8 cellular contexts compared by ENCODE assay signal in the genomic region with DNA sequence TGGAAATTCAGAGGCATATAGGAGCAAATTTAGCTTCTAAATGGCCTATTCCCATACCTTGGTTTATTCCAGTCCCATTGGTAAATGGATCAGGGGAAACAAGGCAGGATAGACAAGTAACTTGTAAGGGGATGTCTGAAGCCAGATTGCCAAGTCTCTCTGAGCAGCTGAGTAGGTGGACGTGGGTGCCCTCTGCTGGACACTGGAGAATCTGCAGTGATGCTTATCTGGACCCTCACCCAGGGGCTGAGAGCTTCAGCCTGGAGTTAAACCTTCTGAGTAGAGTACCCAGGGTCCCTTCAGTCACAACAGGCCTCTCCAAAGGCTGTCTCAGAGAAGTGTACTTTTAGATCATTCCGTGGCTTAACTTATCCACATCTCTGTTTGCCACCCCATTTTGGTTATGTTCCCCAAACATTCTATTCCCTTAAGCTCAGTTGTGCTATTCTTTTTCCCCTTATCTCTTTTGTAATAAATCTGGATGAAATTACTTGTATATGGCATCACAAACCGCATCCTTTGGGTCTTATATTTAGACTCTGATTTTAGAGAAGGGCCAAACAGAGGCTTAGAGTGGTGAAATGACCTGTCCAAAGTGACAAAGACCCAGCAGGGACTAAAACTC.
DNase-seq lines count a peak whose midpoint lies in the region; ATAC-seq and TF ChIP-seq lines count a peak whose summit lies in the region.

No MANE protein-coding gene starts in this region.

- H4K20me1 ChIP-seq in DOHH2 (ENCODE audit: control insufficient read depth, insufficient read depth, low read depth, low read length) (no peaks in the 10 kb centered on the region), KMS-11 (ENCODE audit: insufficient read depth) (no peaks in the 10 kb centered on the region)

- H3K4me1 ChIP-seq in DOHH2 (ENCODE audit: control insufficient read depth, low read length), result peaks cover 11% of the 10 kb centered on the region
- no peaks in the 10 kb centered on the region for H3K4me1 ChIP-seq in KMS-11 (ENCODE audit: low read depth, poor library complexity, severe bottlenecking)
- peaks cover 0 to 3% (median 0%) of the 10 kb centered on the region in 12 donors for H3K4me1 ChIP-seq in heart left ventricle

- H3K27ac ChIP-seq in DOHH2 (ENCODE audit: low read depth, low read length), result no peak overlapping the region
- no peak overlapping the region for H3K27ac ChIP-seq in KMS-11
- H3K27ac ChIP-seq in heart left ventricle, result no peak overlapping the region

- TF ChIP-seq POLR2A in heart left ventricle (IDR thresholded peaks at IDR 0.05), result no peak

- H3K9ac ChIP-seq in KMS-11, result no peak overlapping the region

- intact Hi-C loops in heart left ventricle (cut with DNase I), result loop anchor here in 9 of 10 donors (1.0 to 10.0 kb wide), 9 partner anchors 204 to 364 kb away; no protein-coding TSS in a partner anchor

- H3K4me2 ChIP-seq in DOHH2 (ENCODE audit: low read length), result no peak overlapping the region
- H3K4me2 ChIP-seq in KMS-11, result no peak overlapping the region

- H3K27me3 ChIP-seq in DOHH2 (ENCODE audit: control insufficient read depth, low read length), result peaks cover 6% of the 10 kb centered on the region
- H3K27me3 ChIP-seq in KMS-11 (ENCODE audit: insufficient read depth, low read depth), result no peaks in the 10 kb centered on the region
- H3K27me3 ChIP-seq in heart left ventricle, result no peaks in the 10 kb centered on the region

- H3K36me3 Mint-ChIP-seq in activated naive CD8-positive, alpha-beta T cell treated with anti-CD3 and anti-CD28 coated beads for 36 hours, result no peaks in the 10 kb centered on the region

- H3K9me3 Mint-ChIP-seq in activated naive CD8-positive, alpha-beta T cell treated with anti-CD3 and anti-CD28 coated beads for 36 hours, result no peaks in the 10 kb centered on the region

- ATAC-seq in GM21529 (IDR thresholded peaks at IDR 0.05; ENCODE audit: unreplicated experiment), result peak; percentile 86
- ATAC-seq in heart left ventricle, result peak in 3 of 4 donors; percentile 68 to 78 (median 73)

- no peak overlapping the region for H3K4me3 Mint-ChIP-seq in activated naive CD8-positive, alpha-beta T cell treated with anti-CD3 and anti-CD28 coated beads for 36 hours

- H3K4me1 Mint-ChIP-seq in activated naive CD8-positive, alpha-beta T cell treated with anti-CD3 and anti-CD28 coated beads for 36 hours, result no peaks in the 10 kb centered on the region

- H3K36me3 ChIP-seq in DOHH2 (ENCODE audit: control insufficient read depth, low read length) (no peaks in the 10 kb centered on the region), KMS-11 (ENCODE audit: insufficient read depth) (no peaks in the 10 kb centered on the region), heart left ventricle (no peaks in the 10 kb centered on the region)

- H3K27ac Mint-ChIP-seq in activated naive CD8-positive, alpha-beta T cell treated with anti-CD3 and anti-CD28 coated beads for 36 hours, result no peak overlapping the region

- peak; percentile 61 for DNase-seq in SKM-1 (lab: John Stamatoyannopoulos, UW; ENCODE audit: unreplicated experiment)
- peak; percentile 43 for DNase-seq in activated naive CD8-positive, alpha-beta T cell treated with anti-CD3 and anti-CD28 coated beads for 36 hours
- DNase-seq in heart left ventricle, result peak in 4 of 5 donors; percentile 25 to 48 (median 39)
- DNase-seq in retina, result peak; percentile 76
- DNase-seq in GF-D8 (lab: John Stamatoyannopoulos, UW), result no peak

- H3K79me2 ChIP-seq in DOHH2 (ENCODE audit: control insufficient read depth, low read length) (no peaks in the 10 kb centered on the region), KMS-11 (ENCODE audit: insufficient read depth, low read depth) (no peaks in the 10 kb centered on the region)

- H3K4me3 ChIP-seq in DOHH2 (ENCODE audit: low read length), result no peak overlapping the region
- H3K4me3 ChIP-seq in KMS-11 (IDR thresholded peaks at IDR 0.05; ENCODE audit: insufficient read depth, low read depth, low read length), result no peak overlapping the region
- no peak overlapping the region for H3K4me3 ChIP-seq in heart left ventricle

- H3F3A ChIP-seq in DOHH2 (ENCODE audit: control insufficient read depth, insufficient read depth), result no peaks in the 10 kb centered on the region

- no peak overlapping the region for H2AFZ ChIP-seq in KMS-11 (ENCODE audit: low read depth)

- 21 to 26% (median 23%) methylated on average over 3 of the region's 3 CpGs for WGBS in heart left ventricle, 4 donors

- H3K9me3 ChIP-seq in DOHH2 (ENCODE audit: control insufficient read depth, insufficient read depth, low read length) (no peaks in the 10 kb centered on the region), heart left ventricle (no peaks in the 10 kb centered on the region)

- H3K27me3 Mint-ChIP-seq in activated naive CD8-positive, alpha-beta T cell treated with anti-CD3 and anti-CD28 coated beads for 36 hours, result peaks cover 4% of the 10 kb centered on the region

- TF ChIP-seq CTCF in DOHH2 (IDR thresholded peaks at IDR 0.05; ENCODE audit: low read depth, low read length, poor library complexity, severe bottlenecking) (peak; percentile 87), KMS-11 (conservative IDR thresholded peaks at IDR 0.05; ENCODE audit: low read depth, low read length) (peak; percentile 77), heart left ventricle (IDR thresholded peaks at IDR 0.05) (peak; percentile 72 to 93 (median 84))

- H3K9me2 ChIP-seq in DOHH2 (replicated peaks; ENCODE audit: control insufficient read depth, low read length), result no peaks in the 10 kb centered on the region
